8 cellular contexts compared by ENCODE assay signal in genomic region chr2:55159037-55159651, GRCh38.
DNase-seq lines count a peak whose midpoint lies in the region; ATAC-seq, FAIRE-seq and TF ChIP-seq lines count a peak whose summit lies in the region.

No MANE protein-coding gene starts in this region.

- ATAC-seq in GM21825 (IDR thresholded peaks at IDR 0.05; ENCODE audit: unreplicated experiment), result peak; percentile 72
- peak; percentile 23 for ATAC-seq in left lung
- ATAC-seq in HG03571 (IDR thresholded peaks at IDR 0.05; ENCODE audit: unreplicated experiment), result no peak

- DNase-seq in GM13977 (ENCODE audit: low spot score), result peak; percentile 36
- DNase-seq in NCI-H69 (lab: John Stamatoyannopoulos, UW), result peak; percentile 87
- peak in 1 of 2 donors; percentile 73 for DNase-seq in left lung
- DNase-seq in NCI-H128 (lab: John Stamatoyannopoulos, UW; ENCODE audit: unreplicated experiment), result no peak
- DNase-seq in urothelium cell line (ENCODE audit: low spot score), result no peak
- DNase-seq in foreskin melanocyte, result no peak

- in situ Hi-C loops in GM13977 (cut with MboI; ENCODE audit: low pct_unique_long_range_greater_than_20kb, low sequenced_read_pairs, unreplicated experiment), result loop anchor here (25.0 kb wide), 1 partner anchor 247 kb away; no protein-coding TSS in a partner anchor

- no peaks in the 10 kb centered on the region for H3K36me3 ChIP-seq in left lung

- TF ChIP-seq CTCF in GM13977 (IDR thresholded peaks at IDR 0.05; ENCODE audit: extremely low read depth, insufficient read depth, missing control alignments) (no peak), left lung (IDR thresholded peaks at IDR 0.05) (no peak)

- no peak overlapping the region for H3K4me3 ChIP-seq in left lung

- intact Hi-C loops in left lung (cut with DNase I), result no loop called here

- FAIRE-seq in urothelium cell line (lab: Jason Lieb, UNC), result no peak

- H3K27me3 ChIP-seq in left lung, result no peaks in the 10 kb centered on the region

- H3K27ac ChIP-seq in left lung, result peak overlapping the region in 1 of 2 donors; percentile 37

- no peaks in the 10 kb centered on the region for H3K9me3 ChIP-seq in left lung

- H3K4me1 ChIP-seq in left lung, result peaks cover 49 to 83% of the 10 kb centered on the region in 2 donors

Comparison
In these comparisons a context has a peak if more than half of its experiments do, and no peak if none do; other contexts are left out.
1. DNase-seq: peak in GM13977 (single experiment) and NCI-H69 (single experiment); none in NCI-H128 (single experiment), urothelium cell line (single experiment) and foreskin melanocyte (single experiment).